Comparison of ENCODE assay signal across 14 cellular contexts in the genomic region with DNA sequence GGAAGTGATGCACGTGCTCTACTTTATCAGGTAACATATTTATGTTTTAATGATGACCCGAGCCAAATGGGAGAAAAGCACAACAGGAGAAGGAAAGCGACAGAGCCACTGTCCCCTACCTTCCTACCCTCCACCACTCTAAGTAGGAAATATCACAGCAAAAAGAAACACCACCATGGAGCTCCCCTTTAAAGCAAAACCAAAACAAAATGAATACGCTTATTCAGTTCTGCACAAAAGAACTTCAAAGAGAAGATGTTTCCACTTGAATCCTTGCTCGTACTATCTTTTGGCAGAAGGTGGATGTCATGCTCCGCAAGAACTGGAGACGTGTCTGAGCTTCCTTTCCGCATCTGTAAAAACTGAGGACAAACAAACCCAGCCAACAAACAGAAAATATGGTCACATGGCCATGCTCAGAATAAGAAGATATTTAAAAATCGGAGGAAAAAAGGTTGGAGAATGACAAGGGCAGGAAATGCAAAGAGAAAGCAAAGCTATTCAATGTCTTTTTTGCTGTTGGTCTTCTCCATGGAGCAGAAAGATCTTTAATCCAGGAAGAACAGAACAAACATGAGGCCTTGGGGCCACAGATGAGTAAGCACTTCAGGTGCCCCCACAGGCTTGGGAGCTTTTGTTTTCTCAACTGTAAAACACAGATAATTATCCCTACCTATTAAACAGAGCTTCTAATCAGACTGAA. TPM values are rescaled to one million over a fixed set of nuclear protein-coding genes. Genes with fewer than 3 reads are reported as not detected.
DNase-seq lines count a peak whose midpoint lies in the region; ATAC-seq and TF ChIP-seq lines count a peak whose summit lies in the region.
"Had no signal": no experiment of that assay in that cellular context is flagged by ENCODE, and none has a peak within 500 bp of the region (broad histone marks: within the 10 kb centered on the region; RNA-seq: fewer than 3 reads in every experiment).

No MANE protein-coding gene starts in this region.

- no peaks in the 10 kb centered on the region for H3K27me3 ChIP-seq in BE2C
- H3K27me3 ChIP-seq: esophagus muscularis mucosa had no signal

- no peak for TF ChIP-seq POLR2A in erythroblast (IDR thresholded peaks at IDR 0.05; ENCODE audit: low read length)

- H3K4me3 ChIP-seq in BE2C (ENCODE audit: low read depth, low read length): no peak overlapping the region
- H3K4me3 ChIP-seq: A549 had no signal

- TF ChIP-seq CTCF in omental fat pad (IDR thresholded peaks at IDR 0.05): no peak
- TF ChIP-seq CTCF in BE2C (IDR thresholded peaks at IDR 0.05; ENCODE audit: low read depth, low read length): no peak

- no peaks in the 10 kb centered on the region for H3K4me1 ChIP-seq in BE2C
- H3K4me1 ChIP-seq: A549 had no signal

- H3K9me3 ChIP-seq in BE2C: no peaks in the 10 kb centered on the region
- H3K9me3 ChIP-seq: A549, esophagus muscularis mucosa had no signal

- no peaks in the 10 kb centered on the region for H3K36me3 ChIP-seq in BE2C

- DNase-seq in NCI-H2196 (lab: John Stamatoyannopoulos, UW; ENCODE audit: unreplicated experiment) (peak; percentile 20), NCI-H2196 treated with DMSO at 0.1 percent for 48 hours (lab: John Stamatoyannopoulos, UW; ENCODE audit: unreplicated experiment) (no peak), DMS79 (lab: John Stamatoyannopoulos, UW) (peak; percentile 31), NCI-H1417 (lab: John Stamatoyannopoulos, UW) (peak; percentile 3 to 93 (median 73)), erythroblast (lab: John Stamatoyannopoulos, UW) (peak; percentile 20 to 45), omental fat pad (ENCODE audit: low spot score) (no peak), BE2C (no peak)
- DNase-seq: activated CD4-positive, alpha-beta T cell treated with anti-CD3 and anti-CD28 coated beads for 1 hour; activated naive CD4-positive, alpha-beta T cell treated with anti-CD3 and anti-CD28 coated beads, Interleukin-2, amount 50 U/mL, for 16 hours; DMS 273 treated with DMSO at 0.1 percent for 48 hours had no signal

- ATAC-seq in HG03442 (IDR thresholded peaks at IDR 0.05; ENCODE audit: unreplicated experiment) (no peak), omental fat pad (ENCODE audit: low FRiP score) (no peak)
- ATAC-seq: A549, SK-N-SH treated with all-trans-retinoic acid at 6 μM for 48 hours had no signal

RNA-seq across cellular contexts. Expression of gene N4BP2L1, which starts 19.5 kb away (rescaled TPM):
- 10 to 100 TPM; 10.6 to 28.4 (median 16.3) TPM for total RNA-seq in omental fat pad
- polyA plus RNA-seq in BE2C (2012; ENCODE audit: insufficient read depth, insufficient read length, low read depth): 5.5 TPM

Comparison
In these comparisons a context has a peak if more than half of its experiments do, and no peak if none do; other contexts are left out.
1. DNase-seq: peak in NCI-H2196 (single experiment), DMS79 (single experiment), NCI-H1417 (3 of 3) and erythroblast (2 of 2); none in NCI-H2196 treated with DMSO at 0.1 percent for 48 hours (single experiment), omental fat pad (single experiment) and BE2C (single experiment).